10 cellular contexts compared by ENCODE assay signal in genomic region chrX:73022093-73022445, GRCh38. TPM values are rescaled to one million over a fixed set of nuclear protein-coding genes. Genes with fewer than 3 reads are reported as not detected.
"Had no signal": no experiment of that assay in that cellular context is flagged by ENCODE, and none has a peak within 500 bp of the region (broad histone marks: within the 10 kb centered on the region; RNA-seq: fewer than 3 reads in every experiment).

No MANE protein-coding gene starts in this region.

RNA-seq across cellular contexts. Expression of gene PABPC1L2B, which starts 19.3 kb away (rescaled TPM):
- total RNA-seq: OCI-LY7, PC-3, PC-9, Peyer's patch, Right ventricle myocardium inferior, Right ventricle myocardium superior, RPMI7951, SJCRH30, SJSA1, SK-MEL-5 had no signal

RNA-seq across cellular contexts. Expression of gene PABPC1L2A, which starts 57.2 kb away (rescaled TPM):
- total RNA-seq: OCI-LY7, PC-3, PC-9, Peyer's patch, Right ventricle myocardium inferior, Right ventricle myocardium superior, RPMI7951, SJCRH30, SJSA1, SK-MEL-5 had no signal
